Comparison of ENCODE assay signal across 1 cellular context in the genomic region with DNA sequence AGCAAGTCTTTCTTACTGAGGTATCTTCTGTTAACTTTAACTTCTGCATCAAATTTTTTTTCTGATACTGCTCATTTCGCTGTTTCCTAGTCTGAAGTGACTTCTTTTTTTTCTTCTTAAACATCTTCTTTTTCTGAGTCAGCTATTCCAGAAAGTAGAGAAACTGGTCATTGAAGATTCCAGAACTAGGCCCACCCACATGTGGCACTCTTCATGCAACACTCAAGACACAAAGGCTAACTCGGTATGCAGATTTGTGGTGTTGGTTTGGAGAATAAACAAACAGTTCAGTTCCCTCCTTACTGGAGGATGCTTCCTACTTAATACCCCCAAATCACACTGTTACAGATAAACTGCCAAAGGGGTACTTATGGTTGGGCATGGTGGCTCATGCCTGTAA.
TF ChIP-seq lines count a peak whose summit lies in the region.

No MANE protein-coding gene starts in this region.

TF ChIP-seq in K562, 482 proteins besides CTCF, POLR2A, EP300 and RAD21:
- no peak for TF ChIP-seq ZNF431 (CRISPR knock-in tag; IDR thresholded peaks at IDR 0.05)
- TF ChIP-seq ZNF121 (CRISPR knock-in tag; conservative IDR thresholded peaks at IDR 0.05) = no peak
- TF ChIP-seq PCBP2 (IDR thresholded peaks at IDR 0.05; ENCODE audit: low read depth, low read length, poor library complexity, severe bottlenecking) = no peak
- peak; percentile 15; the same call in 1 of the 2 replicates for TF ChIP-seq ZNF316 (IDR thresholded peaks at IDR 0.05)
